Comparison of ENCODE assay signal across 24 cellular contexts in the genomic region with DNA sequence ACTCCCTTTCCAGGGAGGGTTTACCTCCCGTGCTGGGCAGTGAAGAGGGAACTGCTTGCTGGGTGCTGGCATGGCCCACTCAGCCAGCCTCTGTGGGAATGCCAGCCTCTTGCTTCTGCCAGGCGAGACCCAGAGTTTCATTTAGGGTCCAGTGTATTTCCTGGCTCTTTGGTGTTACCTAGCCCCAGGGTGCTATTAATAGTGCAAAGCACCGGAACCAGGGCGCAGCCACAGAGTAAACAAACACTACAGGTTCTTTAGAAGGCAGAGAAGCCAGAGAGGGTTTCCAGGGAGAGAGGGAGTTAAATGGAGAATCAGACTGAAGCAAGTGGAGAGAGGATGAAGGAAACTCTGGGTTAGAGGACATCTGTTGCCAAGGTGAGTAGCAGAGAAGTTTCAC.
DNase-seq lines count a peak whose midpoint lies in the region; ATAC-seq, FAIRE-seq and TF ChIP-seq lines count a peak whose summit lies in the region.
"Had no signal": no experiment of that assay in that cellular context is flagged by ENCODE, and none has a peak within 500 bp of the region (broad histone marks: within the 10 kb centered on the region; RNA-seq: fewer than 3 reads in every experiment).

No MANE protein-coding gene starts in this region.

- H3K4me1 ChIP-seq in body of pancreas = peaks cover 43% of the 10 kb centered on the region
- H3K4me1 ChIP-seq: gastrocnemius medialis had no signal

- ATAC-seq in body of pancreas (peak; percentile 15), GM19328 (IDR thresholded peaks at IDR 0.05; ENCODE audit: unreplicated experiment) (no peak)
- ATAC-seq: esophagus mucosa; gastrocnemius medialis; GM12878; stimulated activated memory B cell treated with anti-CD40 and anti-IgM and Interleukin-4, amounts not matched to agents 10 μg/mL and 1 μg/mL and 100 μg/mL, for 72 hours had no signal

- intact Hi-C loops in body of pancreas (cut with DNase I) = no loop called here

- TF ChIP-seq POLR2A in body of pancreas (IDR thresholded peaks at IDR 0.05) (no peak), GM12892 (IDR thresholded peaks at IDR 0.05; ENCODE audit: low read depth, low read length) (no peak)

- H3K4me3 Mint-ChIP-seq in nephron = peak overlapping the region in 2 of 3 experiments; percentile 5 to 13
- H3K4me3 Mint-ChIP-seq: activated CD4-positive, alpha-beta memory T cell treated with anti-CD3 and anti-CD28 coated beads, Interleukin-2, amount 10 ng/mL, durations not matched to agents 7 days and 5 days; CD14-positive monocyte; memory B cell; naive B cell; stimulated activated memory B cell treated with anti-CD40 and anti-IgM and Interleukin-4, amounts not matched to agents 10 μg/mL and 1 μg/mL and 100 μg/mL, for 72 hours had no signal

- no peaks in the 10 kb centered on the region for H3K9me3 Mint-ChIP-seq in nephron
- H3K9me3 Mint-ChIP-seq: activated CD4-positive, alpha-beta memory T cell treated with anti-CD3 and anti-CD28 coated beads, Interleukin-2, amount 10 ng/mL, durations not matched to agents 7 days and 5 days; CD14-positive monocyte; memory B cell; naive B cell; stimulated activated memory B cell treated with anti-CD40 and anti-IgM and Interleukin-4, amounts not matched to agents 10 μg/mL and 1 μg/mL and 100 μg/mL, for 72 hours had no signal

- DNase-seq in COR-L47 (lab: John Stamatoyannopoulos, UW) (peak; percentile 68), NCI-H128 (lab: John Stamatoyannopoulos, UW; ENCODE audit: unreplicated experiment) (peak; percentile 23), body of pancreas (peak in 2 of 4 donors; percentile 32 to 40), cortex of kidney (lab: John Stamatoyannopoulos, UW) (no peak), GM12892 (ENCODE audit: insufficient read length) (no peak), HTR-8/SVneo (ENCODE audit: insufficient read length, low spot score) (no peak)
- DNase-seq: activated CD4-positive, alpha-beta memory T cell treated with anti-CD3 and anti-CD28 coated beads, Interleukin-2, amount 10 ng/mL, durations not matched to agents 7 days and 5 days; activated CD4-positive, CD25-positive, alpha-beta regulatory T cell; activated gamma-delta T cell treated with Interleukin-2 at 50 U/mL for 16 hours; activated T-cell treated with anti-CD3 and anti-CD28 coated beads for 4 hours; effector CD8-positive, alpha-beta T cell; gastrocnemius medialis; naive B cell had no signal

- no peaks in the 10 kb centered on the region for H3K27me3 ChIP-seq in body of pancreas
- H3K27me3 ChIP-seq: cardiac muscle cell, gastrocnemius medialis, SJSA1 had no signal

- WGBS in body of pancreas, 2 donors = 29 to 30% methylated on average over 4 of the region's 4 CpGs

- FAIRE-seq in GM12892 (lab: Jason Lieb, UNC) = no peak
- FAIRE-seq in HTR-8/SVneo (lab: Jason Lieb, UNC) = no peak
- FAIRE-seq: GM12878, H54, keratinocyte had no signal

- H3K27me3 Mint-ChIP-seq in nephron (ENCODE audit: low read depth) = peaks cover 10% of the 10 kb centered on the region

- no peak overlapping the region for H3K4me3 ChIP-seq in body of pancreas
- H3K4me3 ChIP-seq: cardiac muscle cell, gastrocnemius medialis, GM12878, SJSA1 had no signal

- peak overlapping the region; percentile 81 to 97 (median 91) for H3K27ac Mint-ChIP-seq in nephron
- H3K27ac Mint-ChIP-seq: activated CD4-positive, alpha-beta memory T cell treated with anti-CD3 and anti-CD28 coated beads, Interleukin-2, amount 10 ng/mL, durations not matched to agents 7 days and 5 days; CD14-positive monocyte; memory B cell; naive B cell; stimulated activated memory B cell treated with anti-CD40 and anti-IgM and Interleukin-4, amounts not matched to agents 10 μg/mL and 1 μg/mL and 100 μg/mL, for 72 hours had no signal

- no peak for TF ChIP-seq CTCF in body of pancreas (IDR thresholded peaks at IDR 0.05)
- TF ChIP-seq CTCF in nephron (IDR thresholded peaks at IDR 0.05; ENCODE audit: unreplicated experiment in 3 of 3) = no peak

- H3K4me1 Mint-ChIP-seq in nephron = peaks cover 43% of the 10 kb centered on the region
- H3K4me1 Mint-ChIP-seq: activated CD4-positive, alpha-beta memory T cell treated with anti-CD3 and anti-CD28 coated beads, Interleukin-2, amount 10 ng/mL, durations not matched to agents 7 days and 5 days; CD14-positive monocyte; memory B cell; naive B cell; stimulated activated memory B cell treated with anti-CD40 and anti-IgM and Interleukin-4, amounts not matched to agents 10 μg/mL and 1 μg/mL and 100 μg/mL, for 72 hours had no signal

- no peaks in the 10 kb centered on the region for H3K36me3 ChIP-seq in body of pancreas (replicated peaks in 1 of 2; ENCODE audit: insufficient read depth in 1 of 2, low read depth in 2 of 2)
- H3K36me3 ChIP-seq: cardiac muscle cell, gastrocnemius medialis, SJSA1 had no signal

- no peaks in the 10 kb centered on the region for H3K9me3 ChIP-seq in body of pancreas
- H3K9me3 ChIP-seq: gastrocnemius medialis, SJSA1 had no signal

- H3K27ac ChIP-seq in body of pancreas = peak overlapping the region in 2 of 4 donors; percentile 3 to 39
- H3K27ac ChIP-seq: cardiac muscle cell, gastrocnemius medialis, SJSA1 had no signal

- H3K36me3 Mint-ChIP-seq in nephron (ENCODE audit: low read depth) = no peaks in the 10 kb centered on the region
- H3K36me3 Mint-ChIP-seq: CD14-positive monocyte; memory B cell; naive B cell; stimulated activated memory B cell treated with anti-CD40 and anti-IgM and Interleukin-4, amounts not matched to agents 10 μg/mL and 1 μg/mL and 100 μg/mL, for 72 hours had no signal

Comparison
In these comparisons a context has a peak if more than half of its experiments do, and no peak if none do; other contexts are left out.
1. DNase-seq: peak in COR-L47 (single experiment) and NCI-H128 (single experiment); none in cortex of kidney (single experiment), GM12892 (single experiment) and HTR-8/SVneo (single experiment).